ENCODE assay signal across 18 cellular contexts in genomic region chr6:161284653-161285052, GRCh38. TPM values are rescaled to one million over a fixed set of nuclear protein-coding genes. Genes with fewer than 3 reads are reported as not detected.
A peak's percentile ranks its signal among the peaks of the same experiment; 100 is the strongest.
DNase-seq lines count a peak whose midpoint lies in the region; ATAC-seq, FAIRE-seq and TF ChIP-seq lines count a peak whose summit lies in the region.
"Had no signal": no experiment of that assay in that cellular context is flagged by ENCODE, and none has a peak within 500 bp of the region (broad histone marks: within the 10 kb centered on the region; RNA-seq: fewer than 3 reads in every experiment).

No MANE protein-coding gene starts in this region.

- no TSS peak for BruUV-seq in Calu3 (replicated peaks; lab: Mats Ljungman, UMichigan)
- no TSS peak for BruUV-seq in PC-3 (replicated peaks; lab: Mats Ljungman, UMichigan)

- H3K4me2 ChIP-seq in PC-3 (ENCODE audit: low read length), result no peak overlapping the region
- H3K4me2 ChIP-seq: BLaER1 had no signal

- H3K27ac ChIP-seq in PC-3 (ENCODE audit: low read length), result no peak overlapping the region
- H3K27ac ChIP-seq: BLaER1 had no signal

- H3K4me3 Mint-ChIP-seq in activated CD4-positive, alpha-beta T cell treated with anti-CD3 and anti-CD28 coated beads, Interleukin-2, amount 10 ng/mL, durations not matched to agents 24 days and 14 days, result peak overlapping the region; percentile 17
- no peak overlapping the region for H3K4me3 Mint-ChIP-seq in Calu3 (ENCODE audit: low read depth, unreplicated experiment)
- H3K4me3 Mint-ChIP-seq in nephron progenitor cell, result no peak overlapping the region
- H3K4me3 Mint-ChIP-seq: CD14-positive monocyte; CD4-positive, alpha-beta memory T cell; H9 had no signal

- peaks cover 18% of the 10 kb centered on the region for H3K4me1 Mint-ChIP-seq in activated CD4-positive, alpha-beta T cell treated with anti-CD3 and anti-CD28 coated beads, Interleukin-2, amount 10 ng/mL, durations not matched to agents 24 days and 14 days
- H3K4me1 Mint-ChIP-seq in Calu3 (ENCODE audit: low read depth, unreplicated experiment) (peaks cover 38% of the 10 kb centered on the region), nephron progenitor cell (no peaks in the 10 kb centered on the region)
- H3K4me1 Mint-ChIP-seq: CD4-positive, alpha-beta memory T cell had no signal

- no peaks in the 10 kb centered on the region for H3K79me2 ChIP-seq in PC-3 (ENCODE audit: low read length)

- peaks cover 16% of the 10 kb centered on the region for H3K27me3 Mint-ChIP-seq in activated CD4-positive, alpha-beta T cell treated with anti-CD3 and anti-CD28 coated beads, Interleukin-2, amount 10 ng/mL, durations not matched to agents 24 days and 14 days
- H3K27me3 Mint-ChIP-seq in Calu3 (ENCODE audit: unreplicated experiment), result no peaks in the 10 kb centered on the region
- peaks cover 3% of the 10 kb centered on the region for H3K27me3 Mint-ChIP-seq in nephron progenitor cell (ENCODE audit: low read depth, poor library complexity)

- no peak for FAIRE-seq in GM19239 (lab: Jason Lieb, UNC)
- FAIRE-seq in HTR-8/SVneo (lab: Jason Lieb, UNC), result no peak
- FAIRE-seq: H1, K562 had no signal

- peaks cover 12% of the 10 kb centered on the region for H3K9me3 Mint-ChIP-seq in activated CD4-positive, alpha-beta T cell treated with anti-CD3 and anti-CD28 coated beads, Interleukin-2, amount 10 ng/mL, durations not matched to agents 24 days and 14 days
- H3K9me3 Mint-ChIP-seq in Calu3 (ENCODE audit: low read depth, unreplicated experiment) (peaks cover 6% of the 10 kb centered on the region), nephron progenitor cell (peaks cover 14% of the 10 kb centered on the region)

- ATAC-seq in PC-3, result peak; percentile 55; the same call in 1 of the 2 replicates
- ATAC-seq: K562 had no signal

- CTCF ChIA-PET in Calu3 (lab: Charles Lee), result no interaction called here
- CTCF ChIA-PET in PC-3 (lab: Charles Lee), result no interaction called here

- H3K9me2 ChIP-seq in PC-3 (replicated peaks; ENCODE audit: low read length), result no peaks in the 10 kb centered on the region

- no peaks in the 10 kb centered on the region for H4K20me1 ChIP-seq in PC-3 (ENCODE audit: low read length)
- H4K20me1 ChIP-seq: BLaER1 had no signal

- TF ChIP-seq CTCF in Calu3 (IDR thresholded peaks at IDR 0.05; ENCODE audit: unreplicated experiment) (no peak), PC-3 (conservative IDR thresholded peaks at IDR 0.05; ENCODE audit: low read depth, low read length) (no peak), nephron progenitor cell (IDR thresholded peaks at IDR 0.05) (no peak)

- H2AFZ ChIP-seq in PC-3 (ENCODE audit: low read length), result no peak overlapping the region

- H3K27me3 ChIP-seq in PC-3 (ENCODE audit: low read length), result no peaks in the 10 kb centered on the region
- H3K27me3 ChIP-seq: BLaER1 had no signal

- no peaks in the 10 kb centered on the region for H3F3A ChIP-seq in PC-3 (ENCODE audit: low read length, unreplicated experiment)

- no peaks in the 10 kb centered on the region for H3K9me3 ChIP-seq in PC-3 (ENCODE audit: low read length)
- H3K9me3 ChIP-seq: BLaER1 had no signal

- no peak overlapping the region for H3K4me3 ChIP-seq in PC-3 (ENCODE audit: low read length)
- H3K4me3 ChIP-seq: BLaER1, K562 had no signal

- H3K9ac ChIP-seq in PC-3 (ENCODE audit: low read length), result no peak overlapping the region
- H3K9ac ChIP-seq: BLaER1 had no signal

- DNase-seq in activated CD4-positive, alpha-beta T cell treated with anti-CD3 and anti-CD28 coated beads, Interleukin-2, amount 10 ng/mL, durations not matched to agents 24 days and 14 days, result no peak
- DNase-seq in activated CD4-positive, alpha-beta T cell treated with anti-CD3 and anti-CD28 coated beads for 4 hours, result no peak
- peak; percentile 53 for DNase-seq in Calu3
- DNase-seq in PC-3, result peak; percentile 56
- DNase-seq in kidney tubule cell (ENCODE audit: low spot score), result peak; percentile 3
- no peak for DNase-seq in nephron progenitor cell
- no peak for DNase-seq in GM19239 (ENCODE audit: insufficient read length, low spot score)
- DNase-seq in HTR-8/SVneo (ENCODE audit: insufficient read length, low spot score), result no peak
- DNase-seq: 8988T; CD4-positive, alpha-beta memory T cell; DMS79 treated with DMSO at 0.1 percent for 48 hours; GF-D8; H9; IMR-90 had no signal

- no peaks in the 10 kb centered on the region for H3K36me3 Mint-ChIP-seq in activated CD4-positive, alpha-beta T cell treated with anti-CD3 and anti-CD28 coated beads, Interleukin-2, amount 10 ng/mL, durations not matched to agents 24 days and 14 days (ENCODE audit: low read depth)
- H3K36me3 Mint-ChIP-seq in Calu3 (ENCODE audit: insufficient read depth, unreplicated experiment) (no peaks in the 10 kb centered on the region), nephron progenitor cell (ENCODE audit: low read depth) (no peaks in the 10 kb centered on the region)
- H3K36me3 Mint-ChIP-seq: CD14-positive monocyte; CD4-positive, alpha-beta memory T cell had no signal

- peak overlapping the region; percentile 18 for H3K27ac Mint-ChIP-seq in activated CD4-positive, alpha-beta T cell treated with anti-CD3 and anti-CD28 coated beads, Interleukin-2, amount 10 ng/mL, durations not matched to agents 24 days and 14 days
- no peak overlapping the region for H3K27ac Mint-ChIP-seq in Calu3 (ENCODE audit: unreplicated experiment)
- H3K27ac Mint-ChIP-seq in nephron progenitor cell, result no peak overlapping the region
- H3K27ac Mint-ChIP-seq: CD14-positive monocyte; CD4-positive, alpha-beta memory T cell; H9 had no signal

- H3K4me1 ChIP-seq in PC-3 (ENCODE audit: insufficient read depth, low read length), result peaks cover 11% of the 10 kb centered on the region
- H3K4me1 ChIP-seq: BLaER1 had no signal

- intact Hi-C loops in activated CD4-positive, alpha-beta T cell treated with anti-CD3 and anti-CD28 coated beads, Interleukin-2, amount 10 ng/mL, durations not matched to agents 24 days and 14 days (cut with micrococcal nuclease), result no loop called here
- intact Hi-C loops in Calu3 (cut with micrococcal nuclease; ENCODE audit: unreplicated experiment) (no loop called here), PC-3 (cut with micrococcal nuclease) (no loop called here)

- POLR2A ChIA-PET in PC-3 (lab: Charles Lee; ENCODE audit: unreplicated experiment), result no interaction called here

- H3K36me3 ChIP-seq in PC-3 (ENCODE audit: low read depth, low read length), result no peaks in the 10 kb centered on the region
- H3K36me3 ChIP-seq: BLaER1 had no signal

RNA-seq across cellular contexts. Expression of gene AGPAT4, which starts 10.8 kb away (rescaled TPM):
- total RNA-seq in activated CD4-positive, alpha-beta T cell treated with anti-CD3 and anti-CD28 coated beads, Interleukin-2, amount 10 ng/mL, durations not matched to agents 24 days and 14 days, result 6.8 and 7.1 TPM in 2 replicates
- 8.7 and 11.3 TPM in 2 replicates for total RNA-seq in Calu3 (2022)
- total RNA-seq in PC-3 (2014; rRNA removed), result 3.8 and 3.9 TPM in 2 replicates

Comparison
In these comparisons a context has a peak if more than half of its experiments do, and no peak if none do; other contexts are left out.
1. DNase-seq: peak in Calu3 (single experiment), PC-3 (single experiment) and kidney tubule cell (single experiment); none in activated CD4-positive, alpha-beta T cell treated with anti-CD3 and anti-CD28 coated beads, Interleukin-2, amount 10 ng/mL, durations not matched to agents 24 days and 14 days (single experiment), activated CD4-positive, alpha-beta T cell treated with anti-CD3 and anti-CD28 coated beads for 4 hours (0 of 2), nephron progenitor cell (single experiment), GM19239 (single experiment) and HTR-8/SVneo (single experiment).